Comparison of ENCODE assay signal across 2 cellular contexts in the genomic region with DNA sequence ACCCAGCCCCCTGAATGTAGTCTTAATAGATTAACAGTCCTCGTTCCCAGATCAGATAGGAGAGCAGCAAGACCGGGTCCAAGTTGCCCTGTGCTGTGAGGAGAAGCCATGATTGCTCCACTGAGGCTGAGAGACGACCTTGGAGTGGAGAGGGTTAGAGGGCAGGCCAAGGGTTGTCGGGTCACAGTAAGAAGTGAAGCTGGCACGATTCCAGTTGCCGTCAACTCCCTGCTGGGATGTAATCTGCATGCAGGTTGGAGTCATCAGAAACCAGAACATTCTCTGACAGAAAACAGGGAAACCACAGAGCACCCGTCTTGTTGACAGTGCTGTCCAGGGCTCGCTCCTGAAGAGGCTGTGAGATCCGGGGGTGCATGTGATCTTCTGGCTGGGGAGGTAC.
TF ChIP-seq lines count a peak whose summit lies in the region.

No MANE protein-coding gene starts in this region.

TF ChIP-seq in WTC11, 78 proteins besides CTCF, POLR2A, EP300 and RAD21:
- TF ChIP-seq, protein P1, sequence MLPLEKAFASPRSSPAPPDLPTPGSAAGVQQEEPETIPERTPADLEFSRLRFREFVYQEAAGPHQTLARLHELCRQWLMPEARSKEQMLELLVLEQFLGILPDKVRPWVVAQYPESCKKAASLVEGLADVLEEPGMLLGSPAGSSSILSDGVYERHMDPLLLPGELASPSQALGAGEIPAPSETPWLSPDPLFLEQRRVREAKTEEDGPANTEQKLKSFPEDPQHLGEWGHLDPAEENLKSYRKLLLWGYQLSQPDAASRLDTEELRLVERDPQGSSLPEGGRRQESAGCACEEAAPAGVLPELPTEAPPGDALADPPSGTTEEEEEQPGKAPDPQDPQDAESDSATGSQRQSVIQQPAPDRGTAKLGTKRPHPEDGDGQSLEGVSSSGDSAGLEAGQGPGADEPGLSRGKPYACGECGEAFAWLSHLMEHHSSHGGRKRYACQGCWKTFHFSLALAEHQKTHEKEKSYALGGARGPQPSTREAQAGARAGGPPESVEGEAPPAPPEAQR (CRISPR knock-in tag; IDR thresholded peaks at IDR 0.05) = no peak
- TF ChIP-seq, protein P2, sequence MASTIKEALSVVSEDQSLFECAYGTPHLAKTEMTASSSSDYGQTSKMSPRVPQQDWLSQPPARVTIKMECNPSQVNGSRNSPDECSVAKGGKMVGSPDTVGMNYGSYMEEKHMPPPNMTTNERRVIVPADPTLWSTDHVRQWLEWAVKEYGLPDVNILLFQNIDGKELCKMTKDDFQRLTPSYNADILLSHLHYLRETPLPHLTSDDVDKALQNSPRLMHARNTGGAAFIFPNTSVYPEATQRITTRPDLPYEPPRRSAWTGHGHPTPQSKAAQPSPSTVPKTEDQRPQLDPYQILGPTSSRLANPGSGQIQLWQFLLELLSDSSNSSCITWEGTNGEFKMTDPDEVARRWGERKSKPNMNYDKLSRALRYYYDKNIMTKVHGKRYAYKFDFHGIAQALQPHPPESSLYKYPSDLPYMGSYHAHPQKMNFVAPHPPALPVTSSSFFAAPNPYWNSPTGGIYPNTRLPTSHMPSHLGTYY (CRISPR knock-in tag; IDR thresholded peaks at IDR 0.05) = no peak
- TF ChIP-seq, protein P3, sequence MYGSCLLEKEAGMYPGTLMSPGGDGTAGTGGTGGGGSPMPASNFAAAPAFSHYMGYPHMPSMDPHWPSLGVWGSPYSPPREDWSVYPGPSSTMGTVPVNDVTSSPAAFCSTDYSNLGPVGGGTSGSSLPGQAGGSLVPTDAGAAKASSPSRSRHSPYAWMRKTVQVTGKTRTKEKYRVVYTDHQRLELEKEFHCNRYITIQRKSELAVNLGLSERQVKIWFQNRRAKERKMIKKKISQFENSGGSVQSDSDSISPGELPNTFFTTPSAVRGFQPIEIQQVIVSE (CRISPR knock-in tag; IDR thresholded peaks at IDR 0.05; ENCODE audit: borderline replicate concordance) = no peak
- TF ChIP-seq CBFB (CRISPR knock-in tag; IDR thresholded peaks at IDR 0.05; ENCODE audit: low read depth) = no peak

TF ChIP-seq in H1, 55 proteins besides CTCF, POLR2A, EP300 and RAD21:
- TF ChIP-seq KDM5A (IDR thresholded peaks at IDR 0.05; ENCODE audit: low read length) = no peak
- no peak for TF ChIP-seq SIRT6 (IDR thresholded peaks at IDR 0.05; ENCODE audit: low read length)
- TF ChIP-seq, protein P4, sequence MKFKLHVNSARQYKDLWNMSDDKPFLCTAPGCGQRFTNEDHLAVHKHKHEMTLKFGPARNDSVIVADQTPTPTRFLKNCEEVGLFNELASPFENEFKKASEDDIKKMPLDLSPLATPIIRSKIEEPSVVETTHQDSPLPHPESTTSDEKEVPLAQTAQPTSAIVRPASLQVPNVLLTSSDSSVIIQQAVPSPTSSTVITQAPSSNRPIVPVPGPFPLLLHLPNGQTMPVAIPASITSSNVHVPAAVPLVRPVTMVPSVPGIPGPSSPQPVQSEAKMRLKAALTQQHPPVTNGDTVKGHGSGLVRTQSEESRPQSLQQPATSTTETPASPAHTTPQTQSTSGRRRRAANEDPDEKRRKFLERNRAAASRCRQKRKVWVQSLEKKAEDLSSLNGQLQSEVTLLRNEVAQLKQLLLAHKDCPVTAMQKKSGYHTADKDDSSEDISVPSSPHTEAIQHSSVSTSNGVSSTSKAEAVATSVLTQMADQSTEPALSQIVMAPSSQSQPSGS (IDR thresholded peaks at IDR 0.05; ENCODE audit: low read length) = no peak
